Comparison of ENCODE assay signal across 24 cellular contexts in the genomic region with DNA sequence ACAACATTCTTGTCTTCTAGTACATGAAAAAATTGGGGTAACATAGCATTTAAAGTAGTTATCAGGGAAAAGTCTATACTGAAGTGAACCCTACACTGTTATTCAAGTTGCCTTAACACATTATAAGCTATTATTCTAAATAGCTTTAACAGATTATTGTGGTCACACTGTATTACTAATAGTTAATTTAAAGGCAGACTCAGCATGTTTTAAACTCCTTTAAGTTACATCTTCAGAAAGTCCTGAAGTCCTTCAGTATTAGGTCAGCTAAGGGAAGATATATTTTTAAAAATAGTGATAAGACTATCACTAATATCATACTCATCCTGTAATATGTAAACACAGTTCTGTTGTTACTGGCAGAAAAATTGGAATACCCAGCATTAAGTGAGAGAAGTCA.
DNase-seq lines count a peak whose midpoint lies in the region; ATAC-seq, FAIRE-seq and TF ChIP-seq lines count a peak whose summit lies in the region.
"Had no signal": no experiment of that assay in that cellular context is flagged by ENCODE, and none has a peak within 500 bp of the region (broad histone marks: within the 10 kb centered on the region; RNA-seq: fewer than 3 reads in every experiment).

No MANE protein-coding gene starts in this region.

- DNase-seq in HepG2 (ENCODE audit: low spot score) (no peak), right lobe of liver (no peak), osteoblast (ENCODE audit: insufficient read length, low spot score, missing footprints) (peak; percentile 27)
- DNase-seq: ACHN; AML-193; BE2C; CD4-positive, alpha-beta T cell; CD8-positive, alpha-beta memory T cell; DMS 273 treated with DMSO at 0.1 percent for 48 hours; DMS79; EL; GDM1; GM23248; H7; HCEC 1CT had no signal

- no TSS peak for BruUV-seq in HepG2 (replicated peaks; lab: Mats Ljungman, UMichigan)

- TF ChIP-seq CTCF in HepG2 (CRISPR knock-in tag; IDR thresholded peaks at IDR 0.05), result no peak
- TF ChIP-seq CTCF in right lobe of liver (IDR thresholded peaks at IDR 0.05), result no peak
- TF ChIP-seq CTCF in osteoblast (IDR thresholded peaks at IDR 0.05; ENCODE audit: extremely low read depth, low read depth, low read length), result no peak

- no peak for TF ChIP-seq RAD21 in HepG2 (CRISPR knock-in tag; IDR thresholded peaks at IDR 0.05)

- H3K4me2 ChIP-seq in HepG2 (ENCODE audit: low read depth, low read length) (no peak overlapping the region), osteoblast (ENCODE audit: insufficient read depth, low read length) (no peak overlapping the region)

- CTCF ChIA-PET in HepG2 (lab: Yijun Ruan, JAX; ENCODE audit: low intra/inter-chr PET ratio, low total read pairs), result no interaction called here

- 0 out of 2 replicates have a peak, but pooled peaks cover 5% of the 10 kb centered on the region for H3K4me1 ChIP-seq in HepG2 (ENCODE audit: insufficient read depth, low read length)
- H3K4me1 ChIP-seq in right lobe of liver, result no peaks in the 10 kb centered on the region
- H3K4me1 ChIP-seq in osteoblast (ENCODE audit: insufficient read depth, low read length), result peaks cover 2% of the 10 kb centered on the region
- H3K4me1 ChIP-seq: BE2C had no signal

- TF ChIP-seq POLR2A in HepG2 (IDR thresholded peaks at IDR 0.05; ENCODE audit: insufficient read depth in 1 of 2, low read depth in 2 of 2, low read length in 2 of 2) (no peak), right lobe of liver (IDR thresholded peaks at IDR 0.05) (no peak)

- no peak overlapping the region for H3K4me3 ChIP-seq in HepG2 (replicated peaks in 1 of 3; ENCODE audit: insufficient read depth in 1 of 3, low read depth in 2 of 3, low read length in 3 of 3)
- no peak overlapping the region for H3K4me3 ChIP-seq in right lobe of liver
- no peak overlapping the region for H3K4me3 ChIP-seq in osteoblast (ENCODE audit: insufficient read depth, low read length)
- H3K4me3 ChIP-seq: BLaER1 treated with 17β-estradiol and CSF1 and Interleukin-3, amounts not matched to agents 10 nM and 100 nM; GM12878; GM23248 had no signal

- H3K9me3 ChIP-seq in HepG2 (ENCODE audit: low read length), result no peaks in the 10 kb centered on the region
- no peaks in the 10 kb centered on the region for H3K9me3 ChIP-seq in right lobe of liver
- H3K9me3 ChIP-seq in osteoblast (ENCODE audit: low read depth, low read length), result no peaks in the 10 kb centered on the region
- H3K9me3 ChIP-seq: BE2C had no signal

- H2AFZ ChIP-seq in HepG2 (ENCODE audit: low read length), result no peak overlapping the region
- no peak overlapping the region for H2AFZ ChIP-seq in osteoblast (ENCODE audit: low read length)
- H2AFZ ChIP-seq: GM23248 had no signal

- ATAC-seq in HepG2 (no peak), right lobe of liver (no peak), HG03039 (IDR thresholded peaks at IDR 0.05; ENCODE audit: unreplicated experiment) (no peak), HG03565 (IDR thresholded peaks at IDR 0.05; ENCODE audit: unreplicated experiment) (no peak)
- ATAC-seq: GM12878 had no signal

- H3K79me2 ChIP-seq in HepG2 (ENCODE audit: insufficient read depth, low read length) (no peaks in the 10 kb centered on the region), osteoblast (ENCODE audit: insufficient read depth, low read length) (no peaks in the 10 kb centered on the region)

- H3K27ac ChIP-seq in HepG2 (ENCODE audit: extremely low read length, insufficient read depth, low read length) (no peak overlapping the region), right lobe of liver (no peak overlapping the region), osteoblast (ENCODE audit: low read depth, low read length) (no peak overlapping the region)
- H3K27ac ChIP-seq: 22Rv1; BLaER1 treated with 17β-estradiol and CSF1 and Interleukin-3, amounts not matched to agents 10 nM and 100 nM; GM23248 had no signal

- H3K36me3 ChIP-seq in HepG2 (replicated peaks in 1 of 2; ENCODE audit: control insufficient read depth in 1 of 2, insufficient read depth in 2 of 2, low read length in 2 of 2) (no peaks in the 10 kb centered on the region), right lobe of liver (no peaks in the 10 kb centered on the region), osteoblast (ENCODE audit: insufficient read depth, low read length) (no peaks in the 10 kb centered on the region)
- H3K36me3 ChIP-seq: BE2C had no signal

- H3K27me3 ChIP-seq in HepG2 (ENCODE audit: control insufficient read depth in 1 of 2, insufficient read depth in 2 of 2, low read length in 2 of 2) (no peaks in the 10 kb centered on the region), right lobe of liver (no peaks in the 10 kb centered on the region), osteoblast (ENCODE audit: insufficient read depth, low read length) (no peaks in the 10 kb centered on the region)
- H3K27me3 ChIP-seq: BLaER1 treated with 17β-estradiol and CSF1 and Interleukin-3, amounts not matched to agents 10 nM and 100 nM had no signal

- intact Hi-C loops in HepG2 (cut with micrococcal nuclease; ENCODE audit: unreplicated experiment), result no loop called here
- intact Hi-C loops in right lobe of liver (cut with DNase I), result no loop called here

- FAIRE-seq in HepG2 (lab: Jason Lieb, UNC), result no peak
- FAIRE-seq in TTC549 (lab: Jason Lieb, UNC), result peak; percentile 67
- FAIRE-seq: A204.1, GM12878, GM19239, H1 had no signal

- in situ Hi-C loops in HepG2 (cut with HindIII; ENCODE audit: extremely low pct_ligation_motif_present, low pct_unique_long_range_greater_than_20kb), result no loop called here

- H3K9ac ChIP-seq in HepG2 (ENCODE audit: insufficient read depth, low read depth, low read length), result no peak overlapping the region
- H3K9ac ChIP-seq: BLaER1 treated with 17β-estradiol and CSF1 and Interleukin-3, amounts not matched to agents 10 nM and 100 nM; GM23248 had no signal

- no peak for TF ChIP-seq EP300 in HepG2 (IDR thresholded peaks at IDR 0.05; ENCODE audit: low read depth in 2 of 2, low read length in 2 of 2)
- TF ChIP-seq EP300 in HepG2 (CRISPR knock-in tag; IDR thresholded peaks at IDR 0.05; ENCODE audit: borderline replicate concordance), result no peak

- H4K20me1 ChIP-seq in HepG2 (ENCODE audit: insufficient read depth, low read length) (no peaks in the 10 kb centered on the region), osteoblast (ENCODE audit: insufficient read depth, low read length) (no peaks in the 10 kb centered on the region)
- H4K20me1 ChIP-seq: BLaER1 treated with 17β-estradiol and CSF1 and Interleukin-3, amounts not matched to agents 10 nM and 100 nM had no signal

- POLR2A ChIA-PET in HepG2 (lab: Yijun Ruan, JAX), result no interaction called here

TF ChIP-seq in HepG2, 621 proteins besides CTCF, POLR2A, EP300 and RAD21:
- 0 out of 2 replicates have a peak, but pooled peaks have one; percentile 2 for TF ChIP-seq MAFF (IDR thresholded peaks at IDR 0.05; ENCODE audit: low read depth, low read length)
- no peak for TF ChIP-seq ZNF337 (CRISPR knock-in tag; IDR thresholded peaks at IDR 0.05; ENCODE audit: borderline replicate concordance, low read depth)
- peak in 1 of 2 experiments; percentile 34; a peak in 1 of 4 replicates for TF ChIP-seq MAFK (conservative IDR thresholded peaks at IDR 0.05 in 1 of 2, IDR thresholded peaks at IDR 0.05 in 1 of 2; ENCODE audit: low read length in 2 of 2)
